In the genomic region with DNA sequence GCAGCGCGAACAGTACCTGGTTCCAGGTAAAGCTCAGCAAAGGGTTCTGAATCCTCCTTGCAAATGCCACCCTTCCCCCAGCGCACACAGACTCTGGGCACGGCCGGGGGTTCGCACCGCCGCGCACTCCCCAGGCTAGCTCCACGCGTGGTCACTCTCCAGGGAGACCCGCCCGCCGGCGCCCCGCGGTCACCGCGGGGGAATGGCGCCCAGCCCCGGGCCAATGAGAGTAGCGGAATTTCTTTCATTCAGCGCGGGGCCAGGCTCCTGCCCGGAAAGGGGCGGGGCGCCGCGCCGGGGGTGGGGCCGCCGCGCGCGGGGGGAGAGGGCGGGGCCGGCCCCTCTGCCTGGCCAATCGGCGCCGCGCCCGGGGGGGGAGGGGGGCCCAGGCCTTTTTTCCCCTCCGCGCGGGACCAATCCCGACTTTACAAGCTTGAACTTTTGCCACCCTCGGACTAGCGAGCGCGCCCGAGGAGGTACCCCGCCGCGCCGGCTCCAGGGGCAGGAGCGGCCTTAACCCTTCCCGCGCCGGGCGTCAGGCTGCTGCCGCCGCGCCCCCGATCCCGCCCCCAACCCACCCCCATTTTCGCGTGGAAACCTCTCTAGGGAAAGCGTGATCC, we compare ENCODE assay signal across 8 cellular contexts. TPM values are rescaled to one million over a fixed set of nuclear protein-coding genes. Genes with fewer than 3 reads are reported as not detected.
DNase-seq lines count a peak whose midpoint lies in the region; ATAC-seq and TF ChIP-seq lines count a peak whose summit lies in the region.

No MANE protein-coding gene starts in this region.

- H3K4me1 ChIP-seq in BE2C = peaks cover 15% of the 10 kb centered on the region

- peaks cover 12% of the 10 kb centered on the region for H3K36me3 Mint-ChIP-seq in effector memory CD8-positive, alpha-beta T cell (ENCODE audit: insufficient read depth)

- peaks cover 25 to 35% of the 10 kb centered on the region in 2 donors for H3K27me3 Mint-ChIP-seq in effector memory CD8-positive, alpha-beta T cell

- peak overlapping the region; percentile 88 to 90 for H3K4me3 Mint-ChIP-seq in effector memory CD8-positive, alpha-beta T cell

- no peak overlapping the region for H3K27ac Mint-ChIP-seq in effector memory CD8-positive, alpha-beta T cell

- no peak for TF ChIP-seq CTCF in BE2C (IDR thresholded peaks at IDR 0.05; ENCODE audit: low read depth, low read length)

- no peaks in the 10 kb centered on the region for H3K9me3 Mint-ChIP-seq in effector memory CD8-positive, alpha-beta T cell

- DNase-seq in BE2C = peak; percentile 98
- DNase-seq in HPDE6-E6E7 (ENCODE audit: extremely low spot score) = peak; percentile 75
- peak; percentile 85 to 96 for DNase-seq in NOMO-1 (lab: John Stamatoyannopoulos, UW; ENCODE audit: unreplicated experiment in 2 of 2)
- DNase-seq in activated CD8-positive, alpha-beta memory T cell treated with anti-CD3 and anti-CD28 coated beads for 4 hours (ENCODE audit: low read depth in 2 of 2) = peak; percentile 57 to 71
- peak; percentile 59 to 69 (median 63) for DNase-seq in effector memory CD8-positive, alpha-beta T cell
- peak; percentile 97 for DNase-seq in mesenteric fat pad (ENCODE audit: low spot score)
- peak; percentile 79 for DNase-seq in stimulated activated CD8-positive, alpha-beta memory T cell treated with anti-CD3 and anti-CD28 coated beads, Interleukin-12 subunit alpha, Interleukin-12 subunit beta, amount 100 ng/mL, for 4 hours (ENCODE audit: low read depth)

- H3K27me3 ChIP-seq in BE2C = no peaks in the 10 kb centered on the region

- peaks cover 9% of the 10 kb centered on the region for H3K36me3 ChIP-seq in BE2C

- peaks cover 8 to 14% of the 10 kb centered on the region in 2 donors for H3K4me1 Mint-ChIP-seq in effector memory CD8-positive, alpha-beta T cell (ENCODE audit: low read depth in 2 of 2)

- H3K4me3 ChIP-seq in BE2C (ENCODE audit: low read depth, low read length) = peak overlapping the region; percentile 72

- peak; percentile 67 for ATAC-seq in GM19324 (IDR thresholded peaks at IDR 0.05; ENCODE audit: low FRiP score, unreplicated experiment)
- peak; percentile 79 for ATAC-seq in effector memory CD8-positive, alpha-beta T cell (replicated peaks)

- H3K9me3 ChIP-seq in BE2C = no peaks in the 10 kb centered on the region

RNA-seq across cellular contexts. Expression of gene SMAD6, which starts 1.1 kb away (rescaled TPM):
- polyA plus RNA-seq in BE2C (2012; ENCODE audit: insufficient read depth, insufficient read length, low read depth) = 52.5 TPM
- 32.2 TPM for total RNA-seq in mesenteric fat pad

Comparison
In these comparisons a context has a peak if more than half of its experiments do, and no peak if none do; other contexts are left out.
1. Peak in every context shown above with its lines: DNase-seq, ATAC-seq and H3K4me3 ChIP-seq.